Comparison of ENCODE assay signal across 19 cellular contexts in genomic region chr2:193793914-193794313, GRCh38.
DNase-seq lines count a peak whose midpoint lies in the region; ATAC-seq, FAIRE-seq and TF ChIP-seq lines count a peak whose summit lies in the region.
"Had no signal": no experiment of that assay in that cellular context is flagged by ENCODE, and none has a peak within 500 bp of the region (broad histone marks: within the 10 kb centered on the region; RNA-seq: fewer than 3 reads in every experiment).

No MANE protein-coding gene starts in this region.

- no peak for TF ChIP-seq CTCF in A549 (IDR thresholded peaks at IDR 0.05)
- no peak for TF ChIP-seq CTCF in gastrocnemius medialis (IDR thresholded peaks at IDR 0.05 in 4 of 5, conservative IDR thresholded peaks at IDR 0.05 in 1 of 5)

- TF ChIP-seq EP300 in A549 (IDR thresholded peaks at IDR 0.05), result no peak

- no peaks in the 10 kb centered on the region for H4K20me1 ChIP-seq in Karpas-422 (ENCODE audit: insufficient read depth, low read depth, low read length)

- CTCF ChIA-PET in A549 (lab: Yijun Ruan, JAX), result interaction anchor here (1.5 kb wide), 1 partner anchor 23 kb away, joined by 3 read pairs; no protein-coding TSS in a partner anchor

- intact Hi-C loops in gastrocnemius medialis (cut with DNase I; ENCODE audit: low total_unique reads), result no loop called here

- H3K9ac ChIP-seq in Karpas-422 (ENCODE audit: low read length), result no peak overlapping the region

- POLR2A ChIA-PET in A549 (lab: Yijun Ruan, JAX), result no interaction called here

- H3K4me3 ChIP-seq in A549 (no peak overlapping the region), Karpas-422 (ENCODE audit: low read length) (no peak overlapping the region), gastrocnemius medialis (no peak overlapping the region)
- H3K4me3 ChIP-seq: hepatocyte, lung had no signal

- H3K27ac ChIP-seq in A549 (0 out of 6 replicates have a peak overlapping the region, but pooled peaks of 1 of the 2 experiments have one; percentile 24), Karpas-422 (ENCODE audit: low read length) (no peak overlapping the region), gastrocnemius medialis (no peak overlapping the region)
- H3K27ac ChIP-seq: C4-2B, hepatocyte had no signal

- 8% methylated on average over 6 of the region's 6 CpGs for WGBS in A549 (ENCODE audit: missing lambda C conversion rate)

- TF ChIP-seq RAD21 in A549 (conservative IDR thresholded peaks at IDR 0.05 in 1 of 2, IDR thresholded peaks at IDR 0.05 in 1 of 2), result no peak

- in situ Hi-C loops in gastrocnemius medialis (cut with MboI; ENCODE audit: low sequenced_read_pairs in 4 of 4), result no loop called here

- TF ChIP-seq POLR2A in A549 (IDR thresholded peaks at IDR 0.05; ENCODE audit: low read length) (no peak), gastrocnemius medialis (IDR thresholded peaks at IDR 0.05) (no peak)

- no peaks in the 10 kb centered on the region for H3K36me3 ChIP-seq in Karpas-422 (ENCODE audit: insufficient read depth, low read length)
- H3K36me3 ChIP-seq in gastrocnemius medialis, result no peaks in the 10 kb centered on the region

- no peaks in the 10 kb centered on the region for H3K4me1 ChIP-seq in A549
- no peaks in the 10 kb centered on the region for H3K4me1 ChIP-seq in Karpas-422 (ENCODE audit: low read length)
- no peaks in the 10 kb centered on the region for H3K4me1 ChIP-seq in gastrocnemius medialis

- peak overlapping the region; percentile 42 for H3K4me2 ChIP-seq in A549
- no peak overlapping the region for H3K4me2 ChIP-seq in Karpas-422 (ENCODE audit: low read depth, low read length, poor library complexity, severe bottlenecking)
- H3K4me2 ChIP-seq: hepatocyte had no signal

- peak overlapping the region; percentile 43; the same call in 1 of the 2 replicates for H2AFZ ChIP-seq in Karpas-422 (ENCODE audit: low read length)
- H2AFZ ChIP-seq: hepatocyte had no signal

- DNase-seq in A549 (ENCODE audit: low read depth in 1 of 2, low spot score in 1 of 2), result no peak
- no peak for DNase-seq in Karpas-422
- DNase-seq in astrocyte of the hippocampus (ENCODE audit: low read depth, low spot score), result peak; percentile 25
- DNase-seq in iris pigment epithelial cell (ENCODE audit: low read depth), result peak; percentile 79
- no peak for DNase-seq in iPS-NIHi11 (ENCODE audit: low spot score)
- DNase-seq in gastrocnemius medialis, result no peak
- DNase-seq in activated effector memory CD4-positive, alpha-beta T cell treated with Interleukin-2 at 50 U/mL for 16 hours, result no peak
- DNase-seq: activated CD4-positive, alpha-beta T cell treated with anti-CD3 and anti-CD28 coated beads, Interleukin-2, amount 50 U/mL, for 4 hours; NCI-H1694 treated with DMSO at 0.1 percent for 48 hours; NCI-H2227 treated with DMSO at 0.1 percent for 48 hours; NCI-H774; stimulated activated CD4-positive, alpha-beta T cell treated with anti-CD3 and anti-CD28 coated beads, Interleukin-12 subunit alpha, Interleukin-12 subunit beta, amount 100 ng/mL, for 4 hours had no signal

- H3K9me3 ChIP-seq in A549 (no peaks in the 10 kb centered on the region), Karpas-422 (ENCODE audit: low read length) (peaks cover 15% of the 10 kb centered on the region), gastrocnemius medialis (no peaks in the 10 kb centered on the region)

- no peaks in the 10 kb centered on the region for H3K9me2 ChIP-seq in Karpas-422 (replicated peaks; ENCODE audit: insufficient read depth, low read length)

- no peaks in the 10 kb centered on the region for H3K79me2 ChIP-seq in Karpas-422 (ENCODE audit: low read length)
- H3K79me2 ChIP-seq: hepatocyte had no signal

- no peaks in the 10 kb centered on the region for H3K27me3 ChIP-seq in Karpas-422 (ENCODE audit: low read length)
- H3K27me3 ChIP-seq in gastrocnemius medialis, result no peaks in the 10 kb centered on the region
- H3K27me3 ChIP-seq: hepatocyte had no signal

- no peak for FAIRE-seq in A549 (lab: Jason Lieb, UNC)
- FAIRE-seq: D721Med, keratinocyte had no signal

- ATAC-seq in A549 (peak in 1 of 2 experiments; percentile 47; a peak in 2 of 6 replicates), gastrocnemius medialis (no peak), HG03571 (IDR thresholded peaks at IDR 0.05; ENCODE audit: unreplicated experiment) (no peak)
- ATAC-seq: WTC11 had no signal

TF ChIP-seq in A549, 52 proteins besides CTCF, POLR2A, EP300 and RAD21:
- no peak for TF ChIP-seq HOXB5 (CRISPR knock-in tag; IDR thresholded peaks at IDR 0.05)
- no peak for TF ChIP-seq NPAS2 (CRISPR knock-in tag; IDR thresholded peaks at IDR 0.05; ENCODE audit: borderline replicate concordance)
- no peak for TF ChIP-seq TFCP2L1 (CRISPR knock-in tag; IDR thresholded peaks at IDR 0.05)
- no peak for TF ChIP-seq EHMT2 (IDR thresholded peaks at IDR 0.05; ENCODE audit: low read depth)
- TF ChIP-seq, protein P1, sequence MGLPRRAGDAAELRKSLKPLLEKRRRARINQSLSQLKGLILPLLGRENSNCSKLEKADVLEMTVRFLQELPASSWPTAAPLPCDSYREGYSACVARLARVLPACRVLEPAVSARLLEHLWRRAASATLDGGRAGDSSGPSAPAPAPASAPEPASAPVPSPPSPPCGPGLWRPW (IDR thresholded peaks at IDR 0.05), result no peak
- TF ChIP-seq, protein P2, sequence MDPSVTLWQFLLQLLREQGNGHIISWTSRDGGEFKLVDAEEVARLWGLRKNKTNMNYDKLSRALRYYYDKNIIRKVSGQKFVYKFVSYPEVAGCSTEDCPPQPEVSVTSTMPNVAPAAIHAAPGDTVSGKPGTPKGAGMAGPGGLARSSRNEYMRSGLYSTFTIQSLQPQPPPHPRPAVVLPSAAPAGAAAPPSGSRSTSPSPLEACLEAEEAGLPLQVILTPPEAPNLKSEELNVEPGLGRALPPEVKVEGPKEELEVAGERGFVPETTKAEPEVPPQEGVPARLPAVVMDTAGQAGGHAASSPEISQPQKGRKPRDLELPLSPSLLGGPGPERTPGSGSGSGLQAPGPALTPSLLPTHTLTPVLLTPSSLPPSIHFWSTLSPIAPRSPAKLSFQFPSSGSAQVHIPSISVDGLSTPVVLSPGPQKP (IDR thresholded peaks at IDR 0.05; ENCODE audit: low read depth, low read length), result no peak
- TF ChIP-seq HOXA7 (CRISPR knock-in tag; IDR thresholded peaks at IDR 0.05), result no peak
- no peak for TF ChIP-seq CBX2 (IDR thresholded peaks at IDR 0.05; ENCODE audit: borderline replicate concordance, low read depth)

Comparison
In these comparisons a context has a peak if more than half of its experiments do, and no peak if none do; other contexts are left out.
1. DNase-seq: peak in astrocyte of the hippocampus (single experiment) and iris pigment epithelial cell (single experiment); none in A549 (0 of 2), Karpas-422 (single experiment), iPS-NIHi11 (single experiment), gastrocnemius medialis (0 of 2) and activated effector memory CD4-positive, alpha-beta T cell treated with Interleukin-2 at 50 U/mL for 16 hours (single experiment).